8 cellular contexts compared by ENCODE assay signal in the genomic region with DNA sequence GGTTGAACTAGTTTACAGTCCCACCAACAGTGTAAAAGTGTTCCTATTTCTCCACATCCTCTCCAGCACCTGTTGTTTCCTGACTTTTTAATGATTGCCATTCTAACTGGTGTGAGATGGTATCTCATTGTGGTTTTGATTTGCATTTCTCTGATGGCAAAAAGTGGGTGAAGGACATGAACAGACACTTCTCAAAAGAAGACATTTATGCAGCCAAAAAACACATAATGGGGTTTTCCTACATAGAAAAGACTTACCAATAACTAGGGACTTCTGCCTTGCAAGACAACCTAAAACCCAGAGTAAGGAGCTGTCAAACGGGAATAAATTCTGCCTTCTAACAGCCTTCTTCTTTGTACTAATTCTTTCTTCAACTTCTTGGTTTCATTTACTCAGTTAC. TPM values are rescaled to one million over a fixed set of nuclear protein-coding genes. Genes with fewer than 3 reads are reported as not detected.
A peak's percentile ranks its signal among the peaks of the same experiment; 100 is the strongest.
DNase-seq lines count a peak whose midpoint lies in the region; ATAC-seq and TF ChIP-seq lines count a peak whose summit lies in the region.
"Not testable (repeated sequence)": the region's sequence is repeated elsewhere in the genome, so short reads cannot be mapped to it uniquely, and the experiment has no call there.
"Had no signal": no experiment of that assay in that cellular context is flagged by ENCODE, and none has a peak within 500 bp of the region (broad histone marks: within the 10 kb centered on the region; RNA-seq: fewer than 3 reads in every experiment).

No MANE protein-coding gene starts in this region.

- H3K4me2 ChIP-seq in DOHH2 (ENCODE audit: low read length): peak overlapping the region; percentile 5; the same call in 1 of the 2 replicates
- not testable (repeated sequence) for H3K4me2 ChIP-seq in OCI-LY1 (ENCODE audit: low read length)

- H3K9me3 Mint-ChIP-seq in activated CD4-positive, alpha-beta T cell treated with anti-CD3 and anti-CD28 coated beads, Interleukin-2, amount 10 ng/mL, durations not matched to agents 7 days and 5 days: peaks cover 31% of the 10 kb centered on the region
- peaks cover 11% of the 10 kb centered on the region for H3K9me3 Mint-ChIP-seq in activated T-helper 1 cell treated with anti-CD3 and anti-CD28 coated beads, Interleukin-12 subunit alpha, Interleukin-12 subunit beta, Interleukin-2, Interleukin-4 antibody, amounts not matched to agents 30 ng/mL and 10 ng/mL and 1 ng/mL, durations not matched to agents 14 hours and 24 hours and 36 hours
- H3K9me3 Mint-ChIP-seq in activated naive CD8-positive, alpha-beta T cell (ENCODE audit: low read depth): peaks cover 12% of the 10 kb centered on the region
- not testable (repeated sequence) for H3K9me3 Mint-ChIP-seq in naive B cell

- POLR2A ChIA-PET in activated CD4-positive, alpha-beta T cell treated with anti-CD3 and anti-CD28 coated beads, Interleukin-2, amount 10 ng/mL, durations not matched to agents 7 days and 5 days (lab: Charles Lee): not testable (repeated sequence)

- not testable (repeated sequence) for H3K27me3 ChIP-seq in DOHH2 (ENCODE audit: control insufficient read depth, low read length); OCI-LY1 (ENCODE audit: insufficient read depth, low read length)

- not testable (repeated sequence) for H2AFZ ChIP-seq in OCI-LY1 (ENCODE audit: low read length)

- peaks cover 59% of the 10 kb centered on the region for H3K4me1 Mint-ChIP-seq in activated CD4-positive, alpha-beta T cell treated with anti-CD3 and anti-CD28 coated beads, Interleukin-2, amount 10 ng/mL, durations not matched to agents 7 days and 5 days
- peaks cover 43% of the 10 kb centered on the region for H3K4me1 Mint-ChIP-seq in activated T-helper 1 cell treated with anti-CD3 and anti-CD28 coated beads, Interleukin-12 subunit alpha, Interleukin-12 subunit beta, Interleukin-2, Interleukin-4 antibody, amounts not matched to agents 30 ng/mL and 10 ng/mL and 1 ng/mL, durations not matched to agents 14 hours and 24 hours and 36 hours (ENCODE audit: low read depth)
- H3K4me1 Mint-ChIP-seq in activated naive CD8-positive, alpha-beta T cell (ENCODE audit: low read depth): peaks cover 80% of the 10 kb centered on the region
- peaks cover 35 to 78% (median 69%) of the 10 kb centered on the region in 3 donors for H3K4me1 Mint-ChIP-seq in naive B cell

- H4K20me1 ChIP-seq in DOHH2 (ENCODE audit: control insufficient read depth, insufficient read depth, low read depth, low read length); OCI-LY1 (ENCODE audit: insufficient read depth, low read length): not testable (repeated sequence)

- H3K27ac Mint-ChIP-seq in activated CD4-positive, alpha-beta T cell treated with anti-CD3 and anti-CD28 coated beads, Interleukin-2, amount 10 ng/mL, durations not matched to agents 7 days and 5 days: peak overlapping the region; percentile 60
- H3K27ac Mint-ChIP-seq in activated T-helper 1 cell treated with anti-CD3 and anti-CD28 coated beads, Interleukin-12 subunit alpha, Interleukin-12 subunit beta, Interleukin-2, Interleukin-4 antibody, amounts not matched to agents 30 ng/mL and 10 ng/mL and 1 ng/mL, durations not matched to agents 14 hours and 24 hours and 36 hours: peak overlapping the region; percentile 29
- H3K27ac Mint-ChIP-seq in activated naive CD8-positive, alpha-beta T cell: not testable (repeated sequence)
- H3K27ac Mint-ChIP-seq in naive B cell: peak overlapping the region in 4 of 6 donors; percentile 7 to 87 (median 52)

- H3K9ac ChIP-seq in OCI-LY1 (ENCODE audit: low read length): not testable (repeated sequence)

- CTCF ChIA-PET in activated CD4-positive, alpha-beta T cell treated with anti-CD3 and anti-CD28 coated beads, Interleukin-2, amount 10 ng/mL, durations not matched to agents 7 days and 5 days (lab: Charles Lee): not testable (repeated sequence)

- H3K4me1 ChIP-seq in DOHH2 (ENCODE audit: control insufficient read depth, low read length) (peaks cover 65% of the 10 kb centered on the region), OCI-LY1 (ENCODE audit: insufficient read depth, low read length, severe bottlenecking) (peaks cover 46% of the 10 kb centered on the region)

- not testable (repeated sequence) for H3K4me3 ChIP-seq in DOHH2 (ENCODE audit: low read length); OCI-LY1 (ENCODE audit: low read depth, low read length, poor library complexity, severe bottlenecking)

- H3K27me3 Mint-ChIP-seq in activated CD4-positive, alpha-beta T cell treated with anti-CD3 and anti-CD28 coated beads, Interleukin-2, amount 10 ng/mL, durations not matched to agents 7 days and 5 days; activated T-helper 1 cell treated with anti-CD3 and anti-CD28 coated beads, Interleukin-12 subunit alpha, Interleukin-12 subunit beta, Interleukin-2, Interleukin-4 antibody, amounts not matched to agents 30 ng/mL and 10 ng/mL and 1 ng/mL, durations not matched to agents 14 hours and 24 hours and 36 hours (ENCODE audit: insufficient read depth); activated naive CD8-positive, alpha-beta T cell; naive B cell: not testable (repeated sequence)

- H3K79me2 ChIP-seq in DOHH2 (ENCODE audit: control insufficient read depth, low read length); OCI-LY1 (ENCODE audit: insufficient read depth, low read length): not testable (repeated sequence)

- TF ChIP-seq CTCF in DOHH2 (IDR thresholded peaks at IDR 0.05; ENCODE audit: low read depth, low read length, poor library complexity, severe bottlenecking); OCI-LY1 (IDR thresholded peaks at IDR 0.05; ENCODE audit: low read length): not testable (repeated sequence)

- not testable (repeated sequence) for H3K9me2 ChIP-seq in DOHH2 (replicated peaks; ENCODE audit: control insufficient read depth, low read length); OCI-LY1 (ENCODE audit: low read depth, low read length)

- not testable (repeated sequence) for H3F3A ChIP-seq in DOHH2 (ENCODE audit: control insufficient read depth, insufficient read depth); OCI-LY1 (ENCODE audit: insufficient read depth, low read length)

- not testable (repeated sequence) for ATAC-seq in naive B cell (ENCODE audit: low read depth in 2 of 2)

- intact Hi-C loops in activated T-helper 1 cell treated with anti-CD3 and anti-CD28 coated beads, Interleukin-12 subunit alpha, Interleukin-12 subunit beta, Interleukin-2, Interleukin-4 antibody, amounts not matched to agents 30 ng/mL and 10 ng/mL and 1 ng/mL, durations not matched to agents 14 hours and 24 hours and 36 hours (cut with micrococcal nuclease): loop anchor here (5.0 kb wide), 1 partner anchor 62 kb away; no protein-coding TSS in a partner anchor

- DNase-seq in activated CD4-positive, alpha-beta T cell treated with anti-CD3 and anti-CD28 coated beads, Interleukin-2, amount 10 ng/mL, durations not matched to agents 7 days and 5 days; activated T-helper 1 cell treated with anti-CD3 and anti-CD28 coated beads, Interleukin-12 subunit alpha, Interleukin-12 subunit beta, Interleukin-2, Interleukin-4 antibody, amounts not matched to agents 30 ng/mL and 10 ng/mL and 1 ng/mL, durations not matched to agents 14 hours and 24 hours and 36 hours (ENCODE audit: low spot score); naive B cell: not testable (repeated sequence)

- not testable (repeated sequence) for H3K4me3 Mint-ChIP-seq in activated CD4-positive, alpha-beta T cell treated with anti-CD3 and anti-CD28 coated beads, Interleukin-2, amount 10 ng/mL, durations not matched to agents 7 days and 5 days; activated T-helper 1 cell treated with anti-CD3 and anti-CD28 coated beads, Interleukin-12 subunit alpha, Interleukin-12 subunit beta, Interleukin-2, Interleukin-4 antibody, amounts not matched to agents 30 ng/mL and 10 ng/mL and 1 ng/mL, durations not matched to agents 14 hours and 24 hours and 36 hours
- peak overlapping the region; percentile 5 for H3K4me3 Mint-ChIP-seq in activated naive CD8-positive, alpha-beta T cell
- peak overlapping the region in 5 of 8 donors; percentile 5 to 57 (median 26) for H3K4me3 Mint-ChIP-seq in naive B cell

- H3K36me3 Mint-ChIP-seq in activated CD4-positive, alpha-beta T cell treated with anti-CD3 and anti-CD28 coated beads, Interleukin-2, amount 10 ng/mL, durations not matched to agents 7 days and 5 days (ENCODE audit: low read depth): peaks cover 56% of the 10 kb centered on the region
- peaks cover 10% of the 10 kb centered on the region for H3K36me3 Mint-ChIP-seq in activated T-helper 1 cell treated with anti-CD3 and anti-CD28 coated beads, Interleukin-12 subunit alpha, Interleukin-12 subunit beta, Interleukin-2, Interleukin-4 antibody, amounts not matched to agents 30 ng/mL and 10 ng/mL and 1 ng/mL, durations not matched to agents 14 hours and 24 hours and 36 hours (ENCODE audit: low read depth)
- H3K36me3 Mint-ChIP-seq in activated naive CD8-positive, alpha-beta T cell: peaks cover 32% of the 10 kb centered on the region
- not testable (repeated sequence) for H3K36me3 Mint-ChIP-seq in naive B cell

- not testable (repeated sequence) for H3K9me3 ChIP-seq in DOHH2 (ENCODE audit: control insufficient read depth, insufficient read depth, low read length); OCI-LY1 (ENCODE audit: low read length)

- H3K36me3 ChIP-seq in DOHH2 (ENCODE audit: control insufficient read depth, low read length): peaks cover 18% of the 10 kb centered on the region
- peaks cover 15% of the 10 kb centered on the region for H3K36me3 ChIP-seq in OCI-LY1 (ENCODE audit: insufficient read depth, low read length)

- H3K27ac ChIP-seq in DOHH2 (ENCODE audit: low read depth, low read length) (peak overlapping the region; percentile 16), OCI-LY1 (ENCODE audit: low read depth, low read length, poor library complexity, severe bottlenecking) (peak overlapping the region; percentile 91)

RNA-seq across cellular contexts. Expression of gene CCDC141, which starts 4.3 kb away (rescaled TPM):
- total RNA-seq in activated CD4-positive, alpha-beta T cell treated with anti-CD3 and anti-CD28 coated beads, Interleukin-2, amount 10 ng/mL, durations not matched to agents 7 days and 5 days: 10 to 100 TPM; 10.8 to 14.6 TPM
- total RNA-seq in activated T-helper 1 cell treated with anti-CD3 and anti-CD28 coated beads, Interleukin-12 subunit alpha, Interleukin-12 subunit beta, Interleukin-2, Interleukin-4 antibody, amounts not matched to agents 30 ng/mL and 10 ng/mL and 1 ng/mL, durations not matched to agents 14 hours and 24 hours and 36 hours: 0.78 and 1.2 TPM in 2 replicates
- 10 to 100 TPM in 1 of 6 donors, 1 to 10 TPM in 5; 3.3 to 20.1 (median 7.5) TPM for polyA plus RNA-seq in naive B cell (ENCODE audit: low read depth in 6 of 6)
- total RNA-seq: HT1080 had no signal
- polyA plus RNA-seq: BJ had no signal
